In genomic region chr10:100827819-100828743, GRCh38 we compare ENCODE assay signal across 9 cellular contexts.
A peak's percentile ranks its signal among the peaks of the same experiment; 100 is the strongest.
DNase-seq lines count a peak whose midpoint lies in the region; ATAC-seq and TF ChIP-seq lines count a peak whose summit lies in the region.
"Had no signal": no experiment of that assay in that cellular context is flagged by ENCODE, and none has a peak within 500 bp of the region (broad histone marks: within the 10 kb centered on the region; RNA-seq: fewer than 3 reads in every experiment).

No MANE protein-coding gene starts in this region.

- peak overlapping the region; percentile 68 for H2AFZ ChIP-seq in PC-3 (ENCODE audit: low read length)
- H2AFZ ChIP-seq in mesenchymal stem cell (ENCODE audit: low read depth, low read length) = no peak overlapping the region

- TF ChIP-seq CTCF in PC-3 (conservative IDR thresholded peaks at IDR 0.05; ENCODE audit: low read depth, low read length) = no peak

- 4% methylated on average over 61 of the region's 69 CpGs for WGBS in mesenchymal stem cell
- 1% methylated on average over 69 of the region's 69 CpGs for WGBS in urinary bladder

- intact Hi-C loops in PC-3 (cut with micrococcal nuclease) = no loop called here

- H3K4ac ChIP-seq in mesenchymal stem cell (ENCODE audit: low read depth in 1 of 2, low read length in 2 of 2) = no peak overlapping the region

- no peaks in the 10 kb centered on the region for H3K9me2 ChIP-seq in PC-3 (replicated peaks; ENCODE audit: low read length)

- H2BK120ac ChIP-seq in mesenchymal stem cell (ENCODE audit: low read depth, low read length) = no peak overlapping the region

- H4K91ac ChIP-seq in mesenchymal stem cell (ENCODE audit: low read length) = no peak overlapping the region

- peak overlapping the region in 1 of 2 experiments; percentile 57 for H3K23ac ChIP-seq in mesenchymal stem cell (ENCODE audit: low read length in 2 of 2)

- H2BK15ac ChIP-seq in mesenchymal stem cell (ENCODE audit: low read depth, poor library complexity, severe bottlenecking) = no peak overlapping the region

- H3K4me1 ChIP-seq in PC-3 (ENCODE audit: insufficient read depth, low read length) (peaks cover 8% of the 10 kb centered on the region), mesenchymal stem cell (ENCODE audit: control insufficient read depth, insufficient read depth, low read depth, low read length) (peaks cover 28% of the 10 kb centered on the region), urinary bladder (ENCODE audit: insufficient read depth) (peaks cover 3% of the 10 kb centered on the region)

- H3K9ac ChIP-seq in PC-3 (ENCODE audit: low read length) = no peak overlapping the region
- H3K9ac ChIP-seq in mesenchymal stem cell (ENCODE audit: low read length) = no peak overlapping the region

- in situ Hi-C loops in T47D (cut with HindIII; ENCODE audit: low pct_unique_long_range_greater_than_20kb, low sequenced_read_pairs) = no loop called here

- BruUV-seq in PC-3 (replicated peaks; lab: Mats Ljungman, UMichigan) = no TSS peak

- H3K18ac ChIP-seq in mesenchymal stem cell (ENCODE audit: low read depth in 1 of 2, low read length in 2 of 2) = no peak overlapping the region

- H3K9me3 ChIP-seq in PC-3 (ENCODE audit: low read length) (no peaks in the 10 kb centered on the region), mesenchymal stem cell (ENCODE audit: control insufficient read depth, low read length) (no peaks in the 10 kb centered on the region)

- H3K4me2 ChIP-seq in PC-3 (ENCODE audit: low read length) (peak overlapping the region; percentile 85), mesenchymal stem cell (ENCODE audit: low read length, poor library complexity, severe bottlenecking) (peak overlapping the region; percentile 55)

- H3K79me2 ChIP-seq in PC-3 (ENCODE audit: low read length) = no peaks in the 10 kb centered on the region

- H3K79me1 ChIP-seq in mesenchymal stem cell (replicated peaks; ENCODE audit: low read length, poor library complexity, severe bottlenecking) = no peaks in the 10 kb centered on the region

- no peak overlapping the region for H2BK5ac ChIP-seq in mesenchymal stem cell (ENCODE audit: low read depth, low read length, poor library complexity, severe bottlenecking)

- no peaks in the 10 kb centered on the region for H3F3A ChIP-seq in PC-3 (ENCODE audit: low read length, unreplicated experiment)

- H3K27me3 ChIP-seq in PC-3 (ENCODE audit: low read length) (peaks cover 42% of the 10 kb centered on the region), mesenchymal stem cell (ENCODE audit: control insufficient read depth in 1 of 2, insufficient read depth in 1 of 2, low read length in 2 of 2) (peaks cover 97% of the 10 kb centered on the region in 2 experiments)

- POLR2A ChIA-PET in PC-3 (lab: Charles Lee; ENCODE audit: unreplicated experiment) = no interaction called here

- no peak overlapping the region for H4K8ac ChIP-seq in mesenchymal stem cell (ENCODE audit: low read length)

- H3K27ac ChIP-seq in PC-3 (ENCODE audit: low read length) (no peak overlapping the region), mesenchymal stem cell (ENCODE audit: low read length, poor library complexity, severe bottlenecking) (no peak overlapping the region), urinary bladder (ENCODE audit: low read depth) (no peak overlapping the region)

- H2BK12ac ChIP-seq in mesenchymal stem cell (ENCODE audit: low read length in 2 of 2) = no peak overlapping the region

- H2AK5ac ChIP-seq in mesenchymal stem cell (ENCODE audit: low read length, severe bottlenecking) = no peak overlapping the region

- H3K36me3 ChIP-seq in PC-3 (ENCODE audit: low read depth, low read length) = no peaks in the 10 kb centered on the region
- no peaks in the 10 kb centered on the region for H3K36me3 ChIP-seq in mesenchymal stem cell (ENCODE audit: control insufficient read depth in 1 of 2, insufficient read depth in 2 of 2, low read depth in 1 of 2, low read length in 2 of 2)
- no peaks in the 10 kb centered on the region for H3K36me3 ChIP-seq in urinary bladder (ENCODE audit: insufficient read depth)

- DNase-seq in NCI-H82 (lab: John Stamatoyannopoulos, UW) (peak; percentile 70), NCI-H82 treated with DMSO at 0.1 percent for 48 hours (lab: John Stamatoyannopoulos, UW; ENCODE audit: unreplicated experiment) (no peak), PC-3 (peak; percentile 30), T47D (ENCODE audit: low read depth in 1 of 2, low spot score in 1 of 2) (peak; percentile 58 to 88), mesenchymal stem cell (peak; percentile 16), SHP77 treated with DMSO at 0.1 percent for 48 hours (lab: John Stamatoyannopoulos, UW) (no peak), NCI-H2107 treated with DMSO at 0.1 percent for 48 hours (lab: John Stamatoyannopoulos, UW; ENCODE audit: unreplicated experiment) (no peak)
- DNase-seq: DND-41 had no signal

- H4K20me1 ChIP-seq in PC-3 (ENCODE audit: low read length) = no peaks in the 10 kb centered on the region

- CTCF ChIA-PET in PC-3 (lab: Charles Lee) = interaction anchor here (0.6 kb wide), 1 partner anchor 115 kb away, joined by 6 read pairs; no protein-coding TSS in a partner anchor

- H3K4me3 ChIP-seq in PC-3 (ENCODE audit: low read length) (peak overlapping the region; percentile 65), mesenchymal stem cell (ENCODE audit: insufficient read depth in 1 of 2, low read depth in 1 of 2, low read length in 2 of 2) (peak overlapping the region in 1 of 2 experiments; percentile 31), urinary bladder (ENCODE audit: low read depth, low read length) (peak overlapping the region; percentile 33)

- peak; percentile 71 for ATAC-seq in PC-3

- H3K14ac ChIP-seq in mesenchymal stem cell (ENCODE audit: low read length in 2 of 2) = no peak overlapping the region

Comparison
In these comparisons a context has a peak if more than half of its experiments do, and no peak if none do; other contexts are left out.
1. DNase-seq: peak in NCI-H82 (single experiment), PC-3 (single experiment), T47D (2 of 2) and mesenchymal stem cell (single experiment); none in NCI-H82 treated with DMSO at 0.1 percent for 48 hours (single experiment), SHP77 treated with DMSO at 0.1 percent for 48 hours (single experiment) and NCI-H2107 treated with DMSO at 0.1 percent for 48 hours (single experiment).